ENCODE assay signal across 1 cellular context in the genomic region with DNA sequence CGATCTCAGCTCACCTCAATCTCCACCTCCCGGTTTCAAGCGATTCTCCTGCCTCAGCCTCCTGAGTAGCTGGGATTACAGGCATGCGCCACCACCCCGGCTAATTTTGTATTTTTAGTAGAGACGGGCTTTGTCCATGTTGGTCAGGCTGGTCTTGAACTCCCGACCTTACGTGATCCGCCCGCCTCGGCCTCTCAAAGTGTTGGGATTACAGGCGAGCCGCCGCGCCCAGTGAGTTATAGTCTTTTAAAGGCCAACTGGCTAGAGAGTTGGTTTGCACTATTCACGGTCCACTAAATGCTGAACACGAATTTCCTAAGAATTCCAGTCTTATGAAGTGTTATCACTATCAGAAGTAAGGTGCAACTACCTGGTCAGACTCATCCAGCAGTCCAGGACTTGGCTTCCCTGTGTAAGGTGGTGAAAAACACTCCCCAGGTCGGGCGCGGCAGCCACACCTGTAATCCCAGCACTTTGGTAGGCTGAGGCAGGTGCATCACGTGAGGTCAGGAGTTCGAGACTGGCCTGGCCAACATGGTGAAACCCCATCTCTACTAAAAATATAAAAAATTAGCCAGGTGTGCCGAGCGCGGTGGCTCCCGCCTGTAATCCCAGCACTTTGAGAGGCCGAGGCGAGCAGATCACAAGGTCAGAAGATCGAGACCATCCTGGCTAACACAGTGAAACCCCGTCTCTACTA.
TF ChIP-seq lines count a peak whose summit lies in the region.

No MANE protein-coding gene starts in this region.

TF ChIP-seq in K562, 482 proteins besides CTCF, POLR2A, EP300 and RAD21:
- TF ChIP-seq ZBTB33 (CRISPR knock-in tag; IDR thresholded peaks at IDR 0.05) = peak; percentile 54; the same call in 1 of the 2 replicates
